32 cellular contexts compared by ENCODE assay signal in the genomic region with DNA sequence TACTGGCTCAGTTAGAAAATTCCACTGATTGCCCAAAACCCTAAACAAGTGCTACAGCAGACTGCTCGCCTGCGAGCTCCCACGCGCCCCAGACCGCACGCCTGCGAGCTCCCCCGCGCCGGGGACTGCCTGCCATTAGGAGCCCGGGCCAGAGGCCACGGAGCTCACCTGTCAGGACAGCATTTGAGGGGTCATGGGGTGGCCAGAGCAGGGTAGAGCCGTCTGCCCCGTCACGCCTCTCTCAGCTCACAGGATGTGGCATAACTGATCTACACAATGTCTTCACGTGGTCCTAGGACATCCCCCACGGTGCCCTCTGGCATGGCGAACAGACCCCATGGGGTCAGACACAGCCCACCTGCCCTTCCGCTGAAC. TPM values are rescaled to one million over a fixed set of nuclear protein-coding genes. Genes with fewer than 3 reads are reported as not detected.
"Had no signal": no experiment of that assay in that cellular context is flagged by ENCODE, and none has a peak within 500 bp of the region (broad histone marks: within the 10 kb centered on the region; RNA-seq: fewer than 3 reads in every experiment).

No MANE protein-coding gene starts in this region.

- ATAC-seq: activated CD4-positive, CD25-positive, alpha-beta regulatory T cell treated with anti-CD3 and anti-CD28 coated beads, Interleukin-2, amount 50 U/mL, for 24 hours; activated naive CD4-positive, alpha-beta T cell treated with anti-CD3 and anti-CD28 coated beads, Interleukin-2, amount 50 U/mL, for 72 hours; body of pancreas; gastrocnemius medialis; left lobe of liver; pancreas had no signal

- H3K9me3 ChIP-seq: body of pancreas, gastrocnemius medialis, lower lobe of right lung, neutrophil, pancreas, prostate gland, spleen, thoracic aorta, uterus had no signal

- H3K36me3 ChIP-seq: gastrocnemius medialis, lower lobe of right lung, neutrophil, pancreas, prostate gland, spleen, thoracic aorta, uterus had no signal

- H3K4me3 ChIP-seq: body of pancreas, coronary artery, dorsolateral prefrontal cortex, gastrocnemius medialis, lower lobe of right lung, pancreas, prostate gland, spleen, thoracic aorta, uterus had no signal

- H3K27ac ChIP-seq: body of pancreas, coronary artery, dorsolateral prefrontal cortex, gastrocnemius medialis, lower lobe of right lung, neutrophil, pancreas, prostate gland, spleen, thoracic aorta, uterus, VCaP had no signal

- H3K27me3 ChIP-seq: body of pancreas, dorsolateral prefrontal cortex, pancreas, uterus had no signal

- DNase-seq: activated CD4-positive, alpha-beta T cell treated with anti-CD3 and anti-CD28 coated beads for 48 hours; activated CD4-positive, alpha-beta T cell treated with anti-CD3 and anti-CD28 coated beads, Interleukin-2, amount 50 U/mL, for 48 hours; activated CD8-positive, alpha-beta memory T cell treated with anti-CD3 and anti-CD28 coated beads for 24 hours; activated gamma-delta T cell treated with Interleukin-2 at 50 U/mL for 16 hours; body of pancreas; cerebellar nuclear complex; effector memory CD4-positive, alpha-beta T cell; erythroblast; gastrocnemius medialis; hippocampal formation; lower lobe of right lung; mesenchymal stem cell; natural killer cell; stimulated activated naive CD4-positive, alpha-beta T cell; SW 1271; T-helper 9 cell; trophoblast cell; uterus had no signal

- H3K4me1 ChIP-seq: body of pancreas, gastrocnemius medialis, lower lobe of right lung, pancreas, spleen, uterus had no signal

RNA-seq across cellular contexts. Expression of gene LRRC14B, which starts 29.1 kb away (rescaled TPM):
- total RNA-seq: activated T-helper 1 cell treated with anti-CD3 and anti-CD28 coated beads, Interleukin-12 subunit alpha, Interleukin-12 subunit beta, Interleukin-2, Interleukin-4 antibody, amounts not matched to agents 30 ng/mL and 10 ng/mL and 1 ng/mL, durations not matched to agents 14 hours and 24 hours and 36 hours; body of pancreas; kidney epithelial cell; left lobe of liver; lower lobe of right lung; mononuclear cell; natural killer cell; pancreas; spleen; thoracic aorta; uterus had no signal
- polyA plus RNA-seq: pancreas had no signal
